In genomic region chr2:96815326-96816126, GRCh38 we compare ENCODE assay signal across 8 cellular contexts. TPM values are rescaled to one million over a fixed set of nuclear protein-coding genes. Genes with fewer than 3 reads are reported as not detected.
DNase-seq lines count a peak whose midpoint lies in the region; ATAC-seq and TF ChIP-seq lines count a peak whose summit lies in the region.

No MANE protein-coding gene starts in this region.

- H3K4me1 ChIP-seq in Peyer's patch (peaks cover 8 to 71% (median 29%) of the 10 kb centered on the region in 4 donors), lung (ENCODE audit: control insufficient read depth in 2 of 2, insufficient read depth in 2 of 2, low read length in 2 of 2) (peaks cover 21 to 22% of the 10 kb centered on the region in 2 donors), thoracic aorta (ENCODE audit: control insufficient read depth in 1 of 2, low read depth in 2 of 2) (peaks cover 25 to 51% of the 10 kb centered on the region in 2 donors)

- peak; percentile 49 for DNase-seq in stimulated activated CD4-positive, alpha-beta T cell treated with anti-CD3 and anti-CD28 coated beads, Interleukin-15, amount 100 ng/mL, for 24 hours
- no peak for DNase-seq in stimulated activated CD4-positive, alpha-beta T cell treated with anti-CD3 and anti-CD28 coated beads, Interleukin-4, amount 100 ng/mL, for 24 hours
- DNase-seq in Peyer's patch (peak in 2 of 3 donors; percentile 51 to 56), cerebellar cortex (ENCODE audit: low spot score) (peak; percentile 64), lung (ENCODE audit: low spot score) (no peak), thoracic aorta (ENCODE audit: low spot score) (no peak)

- H3K27me3 ChIP-seq in Peyer's patch (no peaks in the 10 kb centered on the region), lung (ENCODE audit: control insufficient read depth, insufficient read depth) (no peaks in the 10 kb centered on the region), thoracic aorta (replicated peaks; ENCODE audit: insufficient read depth) (no peaks in the 10 kb centered on the region)

- peak overlapping the region; percentile 82 to 86 (median 85) for H3K4me3 ChIP-seq in Peyer's patch
- H3K4me3 ChIP-seq in lung, result peak overlapping the region; percentile 65
- peak overlapping the region; percentile 83 for H3K4me3 ChIP-seq in thoracic aorta

- H3K9me3 ChIP-seq in Peyer's patch (no peaks in the 10 kb centered on the region), lung (ENCODE audit: control insufficient read depth in 2 of 2, insufficient read depth in 1 of 2, low read length in 1 of 2) (no peaks in the 10 kb centered on the region), thoracic aorta (no peaks in the 10 kb centered on the region)

- H3K27ac ChIP-seq in Peyer's patch (peak overlapping the region; percentile 92 to 100 (median 98)), lung (ENCODE audit: low read depth in 1 of 2, low read length in 1 of 2) (peak overlapping the region; percentile 85 to 91), thoracic aorta (peak overlapping the region; percentile 68 to 77)

- TF ChIP-seq POLR2A in Peyer's patch (IDR thresholded peaks at IDR 0.05), result no peak

- no peaks in the 10 kb centered on the region for H3K36me3 ChIP-seq in Peyer's patch
- H3K36me3 ChIP-seq in lung (ENCODE audit: control insufficient read depth in 2 of 2, insufficient read depth in 2 of 2, low read length in 2 of 2), result peaks cover 0 to 3% of the 10 kb centered on the region in 2 donors
- H3K36me3 ChIP-seq in thoracic aorta, result no peaks in the 10 kb centered on the region

- ATAC-seq in HG03060 (IDR thresholded peaks at IDR 0.05; ENCODE audit: low read depth, unreplicated experiment) (peak; percentile 2), lung (ENCODE audit: insufficient read depth, low FRiP score) (no peak), thoracic aorta (ENCODE audit: insufficient number of reproducible peaks, low FRiP score, low read depth) (no peak), HG02678 (IDR thresholded peaks at IDR 0.05; ENCODE audit: unreplicated experiment) (no peak)

- TF ChIP-seq CTCF in Peyer's patch (IDR thresholded peaks at IDR 0.05), result no peak
- no peak for TF ChIP-seq CTCF in lung (IDR thresholded peaks at IDR 0.05; ENCODE audit: control extremely low read depth, extremely low read depth)
- no peak for TF ChIP-seq CTCF in thoracic aorta (IDR thresholded peaks at IDR 0.05)

- 1% methylated on average over 55 to 60 of the region's 60 CpGs for WGBS in lung, 2 donors

RNA-seq across cellular contexts. Expression of gene CNNM3, which starts 0.5 kb away (rescaled TPM):
- total RNA-seq in Peyer's patch, result 100 to 1,000 TPM in 1 of 4 donors, 10 to 100 TPM in 3; 29.8 to 108 (median 44.8) TPM
- 10 to 100 TPM; 21.7 to 31.4 TPM for total RNA-seq in lung
- polyA plus RNA-seq in lung, result 1 to 10 TPM; 7.2 to 7.6 TPM
- 10 to 100 TPM; 11.5 to 14.3 TPM for total RNA-seq in thoracic aorta

RNA-seq across cellular contexts. Expression of gene ANKRD23, which starts 28.3 kb away (rescaled TPM):
- total RNA-seq in Peyer's patch (10 to 100 TPM in 2 of 4 donors, 1 to 10 TPM in 2; 7.4 to 14.0 (median 8.9) TPM), lung (1 to 10 TPM; 6.4 to 6.9 TPM), thoracic aorta (1 to 10 TPM; 6.0 to 8.4 TPM)
- 1 to 10 TPM; 1.5 to 2.4 TPM for polyA plus RNA-seq in lung

RNA-seq across cellular contexts. Expression of gene ANKRD39, which starts 42.3 kb away (rescaled TPM):
- total RNA-seq in Peyer's patch, result 10 to 100 TPM in 3 of 4 donors, 1 to 10 TPM in 1; 5.8 to 17.3 (median 15.4) TPM
- total RNA-seq in lung, result 10 to 100 TPM in 1 of 2 donors, 1 to 10 TPM in 1; 7.4 to 16.9 TPM
- polyA plus RNA-seq in lung, result 10 to 100 TPM; 15.5 to 15.7 TPM
- total RNA-seq in thoracic aorta, result 10 to 100 TPM in 1 of 2 donors, 1 to 10 TPM in 1; 8.4 to 18.0 TPM

RNA-seq across cellular contexts. Expression of gene SEMA4C, which starts 54.4 kb away (rescaled TPM):
- total RNA-seq in Peyer's patch (10 to 100 TPM in 3 of 4 donors, 1 to 10 TPM in 1; 4.2 to 19.0 (median 13.9) TPM), lung (10 to 100 TPM; 34.7 to 42.0 TPM), thoracic aorta (10 to 100 TPM; 44.1 to 66.3 TPM)
- polyA plus RNA-seq in lung, result 10 to 100 TPM; 18.8 to 23.0 TPM

RNA-seq across cellular contexts. Expression of gene CNNM4, which starts 54.8 kb away (rescaled TPM):
- total RNA-seq in Peyer's patch, result 10 to 100 TPM; 19.0 to 53.9 (median 41.7) TPM
- 10 to 100 TPM; 17.3 to 19.8 TPM for total RNA-seq in lung
- polyA plus RNA-seq in lung, result 1 to 10 TPM; 4.0 to 7.3 TPM
- total RNA-seq in thoracic aorta, result 1 to 10 TPM; 6.5 TPM

Comparison
In these comparisons a context has a peak if more than half of its experiments do, and no peak if none do; other contexts are left out.
1. DNase-seq: peak in stimulated activated CD4-positive, alpha-beta T cell treated with anti-CD3 and anti-CD28 coated beads, Interleukin-15, amount 100 ng/mL, for 24 hours (single experiment), Peyer's patch (2 of 3) and cerebellar cortex (single experiment); none in stimulated activated CD4-positive, alpha-beta T cell treated with anti-CD3 and anti-CD28 coated beads, Interleukin-4, amount 100 ng/mL, for 24 hours (single experiment), lung (single experiment) and thoracic aorta (single experiment).
2. Peak in every context shown above with its lines, with median percentiles within 50 percentile points of each other: H3K27ac ChIP-seq and H3K4me3 ChIP-seq.